ENCODE assay signal across 1 cellular context in genomic region chr20:17765017-17765416, GRCh38.
TF ChIP-seq lines count a peak whose summit lies in the region.

No MANE protein-coding gene starts in this region.

TF ChIP-seq in HepG2, 621 proteins besides CTCF, POLR2A, EP300 and RAD21 (continued from another document):
- TF ChIP-seq ARID4A (CRISPR knock-in tag; IDR thresholded peaks at IDR 0.05; ENCODE audit: borderline replicate concordance) (0 out of 2 replicates have a peak, but pooled peaks have one; percentile 18), THAP11 (CRISPR knock-in tag; IDR thresholded peaks at IDR 0.05) (no peak), TOPORS (CRISPR knock-in tag; IDR thresholded peaks at IDR 0.05) (no peak), ZNF101 (CRISPR knock-in tag; IDR thresholded peaks at IDR 0.05; ENCODE audit: borderline replicate concordance, low read depth) (no peak), TARDBP (CRISPR knock-in tag; IDR thresholded peaks at IDR 0.05) (no peak), CCAR2 (optimal IDR thresholded peaks at IDR 0.05; ENCODE audit: low read depth, low read length) (no peak), ZNF737 (CRISPR knock-in tag; IDR thresholded peaks at IDR 0.05; ENCODE audit: borderline replicate concordance) (0 out of 2 replicates have a peak, but pooled peaks have one; percentile 56), ZNF274 (CRISPR knock-in tag; IDR thresholded peaks at IDR 0.05) (no peak), ZNF572 (CRISPR knock-in tag; IDR thresholded peaks at IDR 0.05) (0 out of 2 replicates have a peak, but pooled peaks have one; percentile 25), ZNF768 (CRISPR knock-in tag; IDR thresholded peaks at IDR 0.05) (peak; percentile 24; the same call in 1 of the 2 replicates), ZNF367 (CRISPR knock-in tag; IDR thresholded peaks at IDR 0.05; ENCODE audit: borderline replicate concordance) (no peak), ZNF703 (CRISPR knock-in tag; IDR thresholded peaks at IDR 0.05; ENCODE audit: borderline replicate concordance) (no peak), RXRB (CRISPR knock-in tag; IDR thresholded peaks at IDR 0.05; ENCODE audit: borderline replicate concordance) (no peak), ZNF687 (CRISPR knock-in tag; IDR thresholded peaks at IDR 0.05) (peak; percentile 34; the same call in 1 of the 2 replicates), RFXANK (CRISPR knock-in tag; IDR thresholded peaks at IDR 0.05) (no peak), ZFP82 (CRISPR knock-in tag; IDR thresholded peaks at IDR 0.05; ENCODE audit: borderline replicate concordance) (no peak)
